1 cellular context compared by ENCODE assay signal in genomic region chr15:74502301-74502700, GRCh38.
TF ChIP-seq lines count a peak whose summit lies in the region.

No MANE protein-coding gene starts in this region.

TF ChIP-seq in H1, 55 proteins besides CTCF, POLR2A, EP300 and RAD21:
- no peak for TF ChIP-seq BACH1 (IDR thresholded peaks at IDR 0.05; ENCODE audit: low read length)
- TF ChIP-seq EZH2 (IDR thresholded peaks at IDR 0.05; ENCODE audit: low read depth, low read length, severe bottlenecking) = no peak
- TF ChIP-seq PHF8 (conservative IDR thresholded peaks at IDR 0.05; ENCODE audit: low read depth, low read length) = no peak
- no peak for TF ChIP-seq CTBP2 (IDR thresholded peaks at IDR 0.05; ENCODE audit: borderline replicate concordance, insufficient read depth, insufficient read length, low read length)
- no peak for TF ChIP-seq TCF12 (IDR thresholded peaks at IDR 0.05; ENCODE audit: low read depth, low read length)
- TF ChIP-seq GABPA (IDR thresholded peaks at IDR 0.05; ENCODE audit: borderline replicate concordance, insufficient read depth, low read length) = no peak
- TF ChIP-seq ZNF274 (IDR thresholded peaks at IDR 0.05; ENCODE audit: borderline replicate concordance, extremely low read depth, low read length) = no peak
- no peak for TF ChIP-seq TEAD4 (IDR thresholded peaks at IDR 0.05; ENCODE audit: low read depth, low read length)
- no peak for TF ChIP-seq RFX5 (IDR thresholded peaks at IDR 0.05; ENCODE audit: borderline replicate concordance, low read depth, low read length)
- no peak for TF ChIP-seq NANOG (IDR thresholded peaks at IDR 0.05; ENCODE audit: insufficient read depth, low read depth, low read length, poor library complexity, severe bottlenecking)
- TF ChIP-seq CBX8 (IDR thresholded peaks at IDR 0.05; ENCODE audit: borderline replicate concordance, low read depth, low read length) = no peak
- TF ChIP-seq KDM5A (IDR thresholded peaks at IDR 0.05; ENCODE audit: low read length) = no peak
- TF ChIP-seq POU5F1 (IDR thresholded peaks at IDR 0.05; ENCODE audit: low read depth, low read length) = no peak
- TF ChIP-seq EGR1 (IDR thresholded peaks at IDR 0.05; ENCODE audit: borderline replicate concordance, low read depth, low read length) = no peak
TF ChIP-seq in H1: peak in this region for 0.
